ENCODE assay signal across 8 cellular contexts in the genomic region with DNA sequence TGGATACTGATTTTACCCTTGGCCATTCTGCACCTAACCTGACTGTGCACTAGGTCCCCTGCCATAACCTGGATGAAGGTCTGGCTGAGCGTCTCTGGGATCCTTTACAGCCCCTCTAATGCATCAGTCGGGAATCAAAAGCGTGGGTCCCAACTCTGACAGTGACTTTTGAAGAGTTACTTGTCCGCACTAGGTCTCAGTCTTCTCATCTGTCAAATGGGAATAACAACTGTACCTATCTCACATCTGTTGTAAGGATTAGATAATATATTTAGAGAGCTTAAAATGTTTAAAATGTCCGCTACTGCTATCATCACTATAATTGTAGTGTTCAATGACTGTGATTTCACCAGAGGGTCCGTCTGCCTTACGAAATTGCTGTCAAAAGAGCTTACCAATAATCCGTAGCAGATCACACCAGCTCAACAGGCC. TPM values are rescaled to one million over a fixed set of nuclear protein-coding genes. Genes with fewer than 3 reads are reported as not detected.
DNase-seq lines count a peak whose midpoint lies in the region; ATAC-seq and TF ChIP-seq lines count a peak whose summit lies in the region.

No MANE protein-coding gene starts in this region.

- peak overlapping the region; percentile 93 for H3K18ac ChIP-seq in trophoblast cell (ENCODE audit: low read length)

- WGBS in trophoblast cell (ENCODE audit: extremely low coverage, insufficient coverage, insufficient read length): no CpG with 5 or more reads among the region's 8 CpGs

- peak overlapping the region; percentile 75 for H4K8ac ChIP-seq in trophoblast cell (ENCODE audit: low read depth, low read length)

- no peaks in the 10 kb centered on the region for H3K27me3 ChIP-seq in trophoblast cell (ENCODE audit: insufficient read depth, low read length)

- H3K79me2 ChIP-seq in trophoblast cell (ENCODE audit: control insufficient read depth, insufficient read depth, low read length, poor library complexity): peaks cover 8% of the 10 kb centered on the region

- peak overlapping the region; percentile 85 for H3K14ac ChIP-seq in trophoblast cell (ENCODE audit: low read length)

- DNase-seq in RPMI8226 (peak; percentile 22), epithelial cell of proximal tubule (ENCODE audit: low read depth) (no peak), trophoblast cell (no peak)
- no peak for DNase-seq in stimulated activated CD4-positive, alpha-beta T cell treated with anti-CD3 and anti-CD28 coated beads, Interleukin-4, amount 100 ng/mL, for 24 hours

- H3K4me3 ChIP-seq in GM08714 (ENCODE audit: low read length) (peak overlapping the region; percentile 98), epithelial cell of proximal tubule (ENCODE audit: low read depth, low read length) (peak overlapping the region; percentile 62), trophoblast cell (ENCODE audit: low read depth, low read length) (peak overlapping the region; percentile 94)

- peak overlapping the region; percentile 45 for H2BK5ac ChIP-seq in trophoblast cell (ENCODE audit: low read depth, low read length, poor library complexity)

- no peaks in the 10 kb centered on the region for H3K36me3 ChIP-seq in trophoblast cell (ENCODE audit: control insufficient read depth in 1 of 2, insufficient read depth in 2 of 2, low read length in 2 of 2)

- H3K79me1 ChIP-seq in trophoblast cell (ENCODE audit: low read length): peaks cover 9% of the 10 kb centered on the region

- H2BK120ac ChIP-seq in trophoblast cell (ENCODE audit: insufficient read depth, low read length, poor library complexity): peak overlapping the region; percentile 80

- H3K4ac ChIP-seq in trophoblast cell (ENCODE audit: low read depth, low read length): peak overlapping the region; percentile 92

- peak overlapping the region; percentile 83 for H3K9ac ChIP-seq in trophoblast cell (ENCODE audit: low read length)

- H2AK5ac ChIP-seq in trophoblast cell (ENCODE audit: low read length): no peak overlapping the region

- ATAC-seq in GM21825 (IDR thresholded peaks at IDR 0.05; ENCODE audit: unreplicated experiment) (no peak), GM18519 (IDR thresholded peaks at IDR 0.05; ENCODE audit: low FRiP score, unreplicated experiment) (no peak), GM21515 (IDR thresholded peaks at IDR 0.05; ENCODE audit: unreplicated experiment) (no peak)

- peak overlapping the region; percentile 76 for H4K12ac ChIP-seq in trophoblast cell (ENCODE audit: low read depth, low read length)

- H3K4me2 ChIP-seq in trophoblast cell (ENCODE audit: low read length): peak overlapping the region; percentile 85

- no peaks in the 10 kb centered on the region for H3K9me3 ChIP-seq in trophoblast cell (ENCODE audit: insufficient read depth, low read depth, low read length)

- H2AFZ ChIP-seq in trophoblast cell (ENCODE audit: insufficient read depth, low read length, poor library complexity): peak overlapping the region; percentile 92

- no peak overlapping the region for H3K27ac ChIP-seq in trophoblast cell (ENCODE audit: low read depth, low read length)

- no peak for TF ChIP-seq CTCF in epithelial cell of proximal tubule (conservative IDR thresholded peaks at IDR 0.05; ENCODE audit: low read depth, low read length)

- peak overlapping the region; percentile 88 for H4K91ac ChIP-seq in trophoblast cell (ENCODE audit: low read depth, low read length)

- H3K23ac ChIP-seq in trophoblast cell (ENCODE audit: low read length): no peak overlapping the region

- peaks cover 2 to 3% of the 10 kb centered on the region in 2 experiments for H3K4me1 ChIP-seq in trophoblast cell (ENCODE audit: control insufficient read depth in 1 of 2, insufficient read depth in 2 of 2, low read length in 2 of 2)

- no peak overlapping the region for H2BK12ac ChIP-seq in trophoblast cell (ENCODE audit: low read length)

RNA-seq across cellular contexts. Expression of a gene that starts 0.7 kb away (rescaled TPM):
- 13.7 and 21.1 TPM in 2 replicates for total RNA-seq in epithelial cell of proximal tubule
- polyA plus RNA-seq in trophoblast cell (2013): 10.9 and 11.5 TPM in 2 replicates

RNA-seq across cellular contexts. Expression of a gene that starts 36.0 kb away (rescaled TPM):
- total RNA-seq in epithelial cell of proximal tubule: 23.2 and 32.5 TPM in 2 replicates
- 18.7 and 19.8 TPM in 2 replicates for polyA plus RNA-seq in trophoblast cell (2013)
